In genomic region chr15:89578146-89578545, GRCh38 we compare ENCODE assay signal across 11 cellular contexts. TPM values are rescaled to one million over a fixed set of nuclear protein-coding genes. Genes with fewer than 3 reads are reported as not detected.
DNase-seq lines count a peak whose midpoint lies in the region; ATAC-seq and TF ChIP-seq lines count a peak whose summit lies in the region.
"Had no signal": no experiment of that assay in that cellular context is flagged by ENCODE, and none has a peak within 500 bp of the region (broad histone marks: within the 10 kb centered on the region; RNA-seq: fewer than 3 reads in every experiment).

No MANE protein-coding gene starts in this region.

- no peaks in the 10 kb centered on the region for H3K27me3 Mint-ChIP-seq in natural killer cell treated with Interleukin-12 subunit alpha and Interleukin-12 subunit beta and Interleukin-15 and Interleukin-18, amount 100 ng/mL, for 72 hours
- no peaks in the 10 kb centered on the region for H3K27me3 Mint-ChIP-seq in natural killer cell (ENCODE audit: low read depth in 2 of 2)

- H3K27me3 ChIP-seq in SJCRH30 (no peaks in the 10 kb centered on the region), transverse colon (no peaks in the 10 kb centered on the region)
- H3K27me3 ChIP-seq: SJSA1 had no signal

- H3K9me3 Mint-ChIP-seq in natural killer cell treated with Interleukin-12 subunit alpha and Interleukin-12 subunit beta and Interleukin-15 and Interleukin-18, amount 100 ng/mL, for 72 hours = no peaks in the 10 kb centered on the region
- H3K9me3 Mint-ChIP-seq in natural killer cell = no peaks in the 10 kb centered on the region
- H3K9me3 Mint-ChIP-seq: IgD-negative memory B cell had no signal

- peak overlapping the region; percentile 93 for H3K4me3 Mint-ChIP-seq in natural killer cell treated with Interleukin-12 subunit alpha and Interleukin-12 subunit beta and Interleukin-15 and Interleukin-18, amount 100 ng/mL, for 72 hours
- H3K4me3 Mint-ChIP-seq in natural killer cell = no peak overlapping the region

- H3K4me3 ChIP-seq in SJCRH30 = peak overlapping the region; percentile 20; the same call in 1 of the 2 replicates
- H3K4me3 ChIP-seq in fibroblast of the aortic adventitia (ENCODE audit: low read depth, low read length) = peak overlapping the region; percentile 6
- H3K4me3 ChIP-seq in transverse colon = no peak overlapping the region
- H3K4me3 ChIP-seq: SJSA1 had no signal

- H3K36me3 ChIP-seq in SJCRH30 = peaks cover 41% of the 10 kb centered on the region
- H3K36me3 ChIP-seq in transverse colon = no peaks in the 10 kb centered on the region

- no peak for TF ChIP-seq POLR2A in transverse colon (IDR thresholded peaks at IDR 0.05)

- H3K9me3 ChIP-seq in SJCRH30 (replicated peaks) = no peaks in the 10 kb centered on the region
- no peaks in the 10 kb centered on the region for H3K9me3 ChIP-seq in transverse colon
- H3K9me3 ChIP-seq: SJSA1 had no signal

- H3K27ac Mint-ChIP-seq in natural killer cell treated with Interleukin-12 subunit alpha and Interleukin-12 subunit beta and Interleukin-15 and Interleukin-18, amount 100 ng/mL, for 72 hours = no peak overlapping the region
- no peak overlapping the region for H3K27ac Mint-ChIP-seq in natural killer cell

- TF ChIP-seq EP300 in transverse colon (IDR thresholded peaks at IDR 0.05; ENCODE audit: low read depth) = no peak

- 85 to 90% methylated on average over 2 of the region's 2 CpGs for WGBS in transverse colon (ENCODE audit: low coverage in 1 of 2), 2 donors

- in situ Hi-C loops in KBM-7 (cut with MboI; ENCODE audit: low pct_unique_long_range_greater_than_20kb, low sequenced_read_pairs) = no loop called here
- in situ Hi-C loops in transverse colon (cut with MboI; ENCODE audit: low pct_ligation_motif_present in 1 of 4, low pct_unique_long_range_greater_than_20kb in 1 of 4, low sequenced_read_pairs in 3 of 4) = no loop called here

- H3K4me1 Mint-ChIP-seq in natural killer cell treated with Interleukin-12 subunit alpha and Interleukin-12 subunit beta and Interleukin-15 and Interleukin-18, amount 100 ng/mL, for 72 hours (ENCODE audit: low read depth in 2 of 2) = peaks cover 15 to 17% of the 10 kb centered on the region in 2 donors
- H3K4me1 Mint-ChIP-seq in natural killer cell = peaks cover 16 to 18% of the 10 kb centered on the region in 2 donors

- TF ChIP-seq CTCF in natural killer cell (IDR thresholded peaks at IDR 0.05) (no peak), fibroblast of the aortic adventitia (IDR thresholded peaks at IDR 0.05; ENCODE audit: insufficient read depth, low read length) (no peak), transverse colon (IDR thresholded peaks at IDR 0.05) (no peak)

- 0 out of 2 replicates have a peak, but pooled peaks cover 6% of the 10 kb centered on the region for H3K4me1 ChIP-seq in SJCRH30
- H3K4me1 ChIP-seq in transverse colon = peaks cover 4 to 15% (median 9%) of the 10 kb centered on the region in 4 donors

- H3K27ac ChIP-seq in SJCRH30 = no peak overlapping the region
- H3K27ac ChIP-seq in transverse colon = no peak overlapping the region
- H3K27ac ChIP-seq: SJSA1 had no signal

- ATAC-seq in natural killer cell treated with Interleukin-12 subunit alpha and Interleukin-12 subunit beta and Interleukin-15 and Interleukin-18, amount 100 ng/mL, for 72 hours = no peak
- ATAC-seq in natural killer cell (no peak), HG03135 (IDR thresholded peaks at IDR 0.05; ENCODE audit: unreplicated experiment) (no peak), HG02763 (IDR thresholded peaks at IDR 0.05; ENCODE audit: unreplicated experiment) (no peak)

- no peak for DNase-seq in natural killer cell treated with Interleukin-12 subunit alpha and Interleukin-12 subunit beta and Interleukin-15 and Interleukin-18, amount 100 ng/mL, for 72 hours (ENCODE audit: low spot score)
- DNase-seq in natural killer cell = no peak
- DNase-seq in SJCRH30 = no peak
- DNase-seq in fibroblast of the aortic adventitia (ENCODE audit: low read depth) = no peak
- no peak for DNase-seq in KBM-7
- no peak for DNase-seq in transverse colon
- DNase-seq: NCI-H446 had no signal

- intact Hi-C loops in natural killer cell (cut with micrococcal nuclease) = no loop called here
- intact Hi-C loops in transverse colon (cut with DNase I; ENCODE audit: low total_unique reads) = no loop called here

- peaks cover 5% of the 10 kb centered on the region for H3K36me3 Mint-ChIP-seq in natural killer cell treated with Interleukin-12 subunit alpha and Interleukin-12 subunit beta and Interleukin-15 and Interleukin-18, amount 100 ng/mL, for 72 hours
- H3K36me3 Mint-ChIP-seq in natural killer cell = no peaks in the 10 kb centered on the region
- H3K36me3 Mint-ChIP-seq: IgD-negative memory B cell had no signal

RNA-seq across cellular contexts. Expression of gene TICRR, which starts 2.9 kb away (rescaled TPM):
- 10 to 100 TPM; 12.9 to 42.1 TPM for total RNA-seq in natural killer cell treated with Interleukin-12 subunit alpha and Interleukin-12 subunit beta and Interleukin-15 and Interleukin-18, amount 100 ng/mL, for 72 hours
- total RNA-seq in natural killer cell (under 1 TPM; 0.13 to 0.59 (median 0.14) TPM), fibroblast of the aortic adventitia (ENCODE audit: low replicate concordance) (0.33 and 8.8 TPM in 2 replicates), transverse colon (1 to 10 TPM in 1 of 4 donors, under 1 TPM in 2, not detected in 1; 0.27 to 1.4 (median 0.95) TPM)
- 24.9 and 27.2 TPM in 2 replicates for total RNA-seq in SJCRH30 (2014; rRNA removed; shearing (Covaris generic))

Comparison
In these comparisons a context has a peak if more than half of its experiments do, and no peak if none do; other contexts are left out.
1. H3K4me3 ChIP-seq: peak in SJCRH30 (single experiment) and fibroblast of the aortic adventitia (single experiment); none in transverse colon (0 of 4).